8 cellular contexts compared by ENCODE assay signal in genomic region chr17:7930841-7931631, GRCh38. TPM values are rescaled to one million over a fixed set of nuclear protein-coding genes. Genes with fewer than 3 reads are reported as not detected.
DNase-seq lines count a peak whose midpoint lies in the region; ATAC-seq and TF ChIP-seq lines count a peak whose summit lies in the region.

No MANE protein-coding gene starts in this region.

- H3K36me3 ChIP-seq in Caco-2 (ENCODE audit: control insufficient read depth, insufficient read depth, low read length) (no peaks in the 10 kb centered on the region), OCI-LY1 (ENCODE audit: insufficient read depth, low read length) (peaks cover 26% of the 10 kb centered on the region), endodermal cell (ENCODE audit: control insufficient read depth, insufficient read depth, low read length) (peaks cover 23% of the 10 kb centered on the region), neuronal stem cell (replicated peaks in 1 of 2; ENCODE audit: control insufficient read depth in 2 of 2, insufficient read depth in 2 of 2, low read length in 2 of 2) (peaks cover 4 to 24% of the 10 kb centered on the region in 2 donors)

- H2AK5ac ChIP-seq in neuronal stem cell (ENCODE audit: low read depth, low read length): no peak overlapping the region

- 0 out of 2 replicates have a peak, but pooled peaks cover 2% of the 10 kb centered on the region for H3K4me1 ChIP-seq in Caco-2
- peaks cover 51% of the 10 kb centered on the region for H3K4me1 ChIP-seq in OCI-LY1 (ENCODE audit: insufficient read depth, low read length, severe bottlenecking)
- H3K4me1 ChIP-seq in endodermal cell (ENCODE audit: control insufficient read depth, insufficient read depth, low read length): peaks cover 5% of the 10 kb centered on the region
- peaks cover 13 to 15% of the 10 kb centered on the region in 2 donors for H3K4me1 ChIP-seq in neuronal stem cell (ENCODE audit: control insufficient read depth in 2 of 2, insufficient read depth in 1 of 2, low read depth in 1 of 2, low read length in 2 of 2)

- H3K27ac ChIP-seq in OCI-LY1 (ENCODE audit: low read depth, low read length, poor library complexity, severe bottlenecking) (no peak overlapping the region), endodermal cell (ENCODE audit: low read depth, low read length) (no peak overlapping the region), neuronal stem cell (replicated peaks; ENCODE audit: low read length) (no peak overlapping the region)

- TSS peak; percentile 92 for BruUV-seq in Caco-2 (replicated peaks; lab: Mats Ljungman, UMichigan)

- H3K4me3 Mint-ChIP-seq in Caco-2 (ENCODE audit: unreplicated experiment) (peak overlapping the region; percentile 99), endodermal cell (peak overlapping the region; percentile 99)

- peaks cover 11% of the 10 kb centered on the region for H3K4me1 Mint-ChIP-seq in Caco-2 (ENCODE audit: low read depth, unreplicated experiment)
- H3K4me1 Mint-ChIP-seq in endodermal cell: peaks cover 32% of the 10 kb centered on the region

- H3K9me3 Mint-ChIP-seq in Caco-2 (ENCODE audit: unreplicated experiment) (no peaks in the 10 kb centered on the region), endodermal cell (no peaks in the 10 kb centered on the region)

- H4K91ac ChIP-seq in neuronal stem cell (ENCODE audit: low read depth, low read length, poor library complexity): no peak overlapping the region

- H3K9me2 ChIP-seq in OCI-LY1 (ENCODE audit: low read depth, low read length): no peaks in the 10 kb centered on the region

- H3K79me1 ChIP-seq in neuronal stem cell (ENCODE audit: low read depth, low read length): peaks cover 2% of the 10 kb centered on the region

- H2BK12ac ChIP-seq in neuronal stem cell (ENCODE audit: low read length): no peak overlapping the region

- WGBS in endodermal cell (ENCODE audit: insufficient coverage in 1 of 2, insufficient read length in 1 of 2), 2 experiments: 0 to 40% methylated on average over 6 to 20 of the region's 20 CpGs
- WGBS in neuronal stem cell (ENCODE audit: extremely low coverage in 2 of 2, insufficient read length in 2 of 2, insufficient replicate concordance in 1 of 2), 2 donors: no CpG with 5 or more reads among the region's 20 CpGs

- H2BK5ac ChIP-seq in neuronal stem cell (ENCODE audit: low read length): no peak overlapping the region

- POLR2A ChIA-PET in Caco-2 (lab: Charles Lee): interaction anchor here (0.7 to 1.8 kb wide), 4 partner anchors 14 to 96 kb away, joined by 3 to 10 read pairs (median 5); partner anchors contain the start of gene RNF227

- TF ChIP-seq CTCF in Caco-2 (IDR thresholded peaks at IDR 0.05; ENCODE audit: insufficient read depth in 1 of 2, low read depth in 1 of 2, low read length in 1 of 2, severe bottlenecking in 1 of 2, unreplicated experiment in 1 of 2): no peak
- TF ChIP-seq CTCF in OCI-LY1 (IDR thresholded peaks at IDR 0.05; ENCODE audit: low read length): no peak
- TF ChIP-seq CTCF in endodermal cell (conservative IDR thresholded peaks at IDR 0.05): no peak

- CTCF ChIA-PET in Caco-2 (lab: Charles Lee): interaction anchor here (0.7 to 3.1 kb wide), 8 partner anchors 15 to 455 kb away, joined by 3 to 14 read pairs (median 6); partner anchors contain the start of genes NAA38 and RNF227

- peak overlapping the region; percentile 81 for H3K9ac ChIP-seq in OCI-LY1 (ENCODE audit: low read length)
- peak overlapping the region; percentile 26 for H3K9ac ChIP-seq in endodermal cell (ENCODE audit: extremely low read depth, low read length, poor library complexity, severe bottlenecking)
- H3K9ac ChIP-seq in neuronal stem cell (ENCODE audit: low read depth, low read length, poor library complexity): peak overlapping the region; percentile 85

- H3K27me3 Mint-ChIP-seq in Caco-2 (ENCODE audit: insufficient read depth, unreplicated experiment) (no peaks in the 10 kb centered on the region), endodermal cell (ENCODE audit: insufficient read depth) (peaks cover 38% of the 10 kb centered on the region)

- H3K4me2 ChIP-seq in OCI-LY1 (ENCODE audit: low read length) (peak overlapping the region; percentile 79), neuronal stem cell (ENCODE audit: insufficient read depth, low read length, poor library complexity, severe bottlenecking) (peak overlapping the region; percentile 81)

- no peak overlapping the region for H2BK15ac ChIP-seq in neuronal stem cell (ENCODE audit: low read length)

- H3K18ac ChIP-seq in neuronal stem cell (ENCODE audit: low read length): no peak overlapping the region

- H2BK120ac ChIP-seq in neuronal stem cell (ENCODE audit: low read depth, low read length): no peak overlapping the region

- H2AFZ ChIP-seq in OCI-LY1 (ENCODE audit: low read length) (no peak overlapping the region), neuronal stem cell (ENCODE audit: low read length) (peak overlapping the region; percentile 95)

- no peak overlapping the region for H4K8ac ChIP-seq in neuronal stem cell (ENCODE audit: low read depth, low read length)

- H3K36me3 Mint-ChIP-seq in Caco-2 (ENCODE audit: insufficient read depth, unreplicated experiment) (peaks cover 6% of the 10 kb centered on the region), endodermal cell (ENCODE audit: low read depth) (peaks cover 18% of the 10 kb centered on the region)

- H3K4ac ChIP-seq in neuronal stem cell (ENCODE audit: low read length): no peak overlapping the region

- H3K27ac Mint-ChIP-seq in Caco-2 (ENCODE audit: unreplicated experiment) (peak overlapping the region; percentile 97), endodermal cell (peak overlapping the region; percentile 98)

- 0 out of 2 replicates have a peak, but pooled peaks cover 4% of the 10 kb centered on the region for H3K79me2 ChIP-seq in OCI-LY1 (ENCODE audit: insufficient read depth, low read length)

- H3K4me3 ChIP-seq in Caco-2 (ENCODE audit: low read depth, low read length) (peak overlapping the region; percentile 72), OCI-LY1 (ENCODE audit: low read depth, low read length, poor library complexity, severe bottlenecking) (peak overlapping the region; percentile 76), endodermal cell (ENCODE audit: low read length) (peak overlapping the region; percentile 95), neuronal stem cell (ENCODE audit: low read length in 2 of 2) (peak overlapping the region; percentile 88 to 90)

- intact Hi-C loops in Caco-2 (cut with micrococcal nuclease; ENCODE audit: unreplicated experiment): loop anchor here (5.0 kb wide), 1 partner anchor 61 kb away; no protein-coding TSS in a partner anchor

- H4K20me1 ChIP-seq in OCI-LY1 (ENCODE audit: insufficient read depth, low read length): no peaks in the 10 kb centered on the region

- H3K27me3 ChIP-seq in Caco-2 (replicated peaks; ENCODE audit: control insufficient read depth, insufficient read depth, low read length) (no peaks in the 10 kb centered on the region), OCI-LY1 (ENCODE audit: insufficient read depth, low read length) (no peaks in the 10 kb centered on the region), endodermal cell (ENCODE audit: control insufficient read depth, insufficient read depth, low read length, poor library complexity, severe bottlenecking) (peaks cover 27% of the 10 kb centered on the region), neuronal stem cell (ENCODE audit: control insufficient read depth in 3 of 3, insufficient read depth in 3 of 3, low read depth in 1 of 3, low read length in 3 of 3) (peaks cover 0 to 16% (median 0%) of the 10 kb centered on the region in 3 experiments)

- no peak for ATAC-seq in GM19328 (IDR thresholded peaks at IDR 0.05; ENCODE audit: unreplicated experiment)

- H3K14ac ChIP-seq in neuronal stem cell (ENCODE audit: low read length): no peak overlapping the region

- DNase-seq in Caco-2: no peak
- no peak for DNase-seq in endodermal cell
- DNase-seq in neuronal stem cell (ENCODE audit: low spot score): no peak
- DNase-seq in UCSD-AML1 (lab: John Stamatoyannopoulos, UW; ENCODE audit: unreplicated experiment): no peak
- DNase-seq in HUDEP-2 (lab: John Stamatoyannopoulos, UW; ENCODE audit: unreplicated experiment in 76 of 76): no peak
- DNase-seq in middle frontal gyrus (ENCODE audit: extremely low spot score, low spot score): no peak

- H3F3A ChIP-seq in OCI-LY1 (ENCODE audit: insufficient read depth, low read length): no peaks in the 10 kb centered on the region

- H3K23ac ChIP-seq in neuronal stem cell (ENCODE audit: low read depth, low read length, poor library complexity): no peak overlapping the region

- H3K9me3 ChIP-seq in Caco-2: no peaks in the 10 kb centered on the region
- no peaks in the 10 kb centered on the region for H3K9me3 ChIP-seq in OCI-LY1 (ENCODE audit: low read length)
- no peaks in the 10 kb centered on the region for H3K9me3 ChIP-seq in endodermal cell (ENCODE audit: control insufficient read depth, low read length)
- H3K9me3 ChIP-seq in neuronal stem cell (replicated peaks in 1 of 2; ENCODE audit: control insufficient read depth in 2 of 2, insufficient read depth in 1 of 2, low read depth in 1 of 2, low read length in 2 of 2): no peaks in the 10 kb centered on the region

RNA-seq across cellular contexts. Expression of gene TRAPPC1, which starts 0.7 kb away (rescaled TPM):
- total RNA-seq in Caco-2 (2022) (75.5 and 96.2 TPM in 2 replicates), endodermal cell (100 to 1,000 TPM; 150 to 170 TPM)
- 133 TPM for polyA plus RNA-seq in endodermal cell (2013, experiment 1 of 2)
- 133 TPM for polyA plus RNA-seq in endodermal cell (2013, experiment 2 of 2)
- 160 TPM for polyA plus RNA-seq in neuronal stem cell (2013, experiment 1 of 2)
- 156 TPM for polyA plus RNA-seq in neuronal stem cell (2013, experiment 2 of 2)

RNA-seq across cellular contexts. Expression of gene CNTROB, which starts 1.0 kb away (rescaled TPM):
- 22.6 and 24.2 TPM in 2 replicates for total RNA-seq in Caco-2 (2022)
- total RNA-seq in endodermal cell: 10 to 100 TPM; 47.5 to 57.4 TPM
- 69.8 TPM for polyA plus RNA-seq in endodermal cell (2013, experiment 1 of 2)
- 56.3 TPM for polyA plus RNA-seq in endodermal cell (2013, experiment 2 of 2)
- polyA plus RNA-seq in neuronal stem cell (2013, experiment 1 of 2): 43.2 TPM
- 42.1 TPM for polyA plus RNA-seq in neuronal stem cell (2013, experiment 2 of 2)

RNA-seq across cellular contexts. Expression of gene KCNAB3, which starts 1.4 kb away (rescaled TPM):
- total RNA-seq in Caco-2 (2022): 1.2 and 2.0 TPM in 2 replicates
- 1 to 10 TPM; 4.0 to 6.5 TPM for total RNA-seq in endodermal cell
- polyA plus RNA-seq in endodermal cell (2013, experiment 1 of 2): 16.3 TPM
- 15.3 TPM for polyA plus RNA-seq in endodermal cell (2013, experiment 2 of 2)
- 14.9 TPM for polyA plus RNA-seq in neuronal stem cell (2013, experiment 1 of 2)
- 15.4 TPM for polyA plus RNA-seq in neuronal stem cell (2013, experiment 2 of 2)

RNA-seq across cellular contexts. Expression of gene RNF227, which starts 14.9 kb away (rescaled TPM):
- total RNA-seq in Caco-2 (2022) (4.0 and 5.0 TPM in 2 replicates), endodermal cell (1 to 10 TPM; 1.1 to 1.6 TPM)
- polyA plus RNA-seq in endodermal cell (2013, experiment 1 of 2): 2.7 TPM
- 2.5 TPM for polyA plus RNA-seq in endodermal cell (2013, experiment 2 of 2)
- 2.8 TPM for polyA plus RNA-seq in neuronal stem cell (2013, experiment 1 of 2)
- polyA plus RNA-seq in neuronal stem cell (2013, experiment 2 of 2): 3.0 TPM

RNA-seq across cellular contexts. Expression of gene CHD3, which starts 42.4 kb away (rescaled TPM):
- 27.9 and 34.7 TPM in 2 replicates for total RNA-seq in Caco-2 (2022)
- 10 to 100 TPM; 55.0 to 64.1 TPM for total RNA-seq in endodermal cell
- 66.3 TPM for polyA plus RNA-seq in endodermal cell (2013, experiment 1 of 2)
- 63.7 TPM for polyA plus RNA-seq in endodermal cell (2013, experiment 2 of 2)
- 17.8 TPM for polyA plus RNA-seq in neuronal stem cell (2013, experiment 1 of 2)
- polyA plus RNA-seq in neuronal stem cell (2013, experiment 2 of 2): 15.7 TPM

Comparison
In these comparisons a context has a peak if more than half of its experiments do, and no peak if none do; other contexts are left out.
1. H3K9ac ChIP-seq: peak in every context shown above with its lines; median percentile 85 in neuronal stem cell; 81 in OCI-LY1; 26 in endodermal cell.